Comparison of ENCODE assay signal across 18 cellular contexts in genomic region chr22:21961886-21962654, GRCh38. TPM values are rescaled to one million over a fixed set of nuclear protein-coding genes. Genes with fewer than 3 reads are reported as not detected.
DNase-seq lines count a peak whose midpoint lies in the region; ATAC-seq and TF ChIP-seq lines count a peak whose summit lies in the region.
"Had no signal": no experiment of that assay in that cellular context is flagged by ENCODE, and none has a peak within 500 bp of the region (broad histone marks: within the 10 kb centered on the region; RNA-seq: fewer than 3 reads in every experiment).

No MANE protein-coding gene starts in this region.

- no peak overlapping the region for H3K27ac ChIP-seq in colonic mucosa
- no peak overlapping the region for H3K27ac ChIP-seq in A673 (ENCODE audit: low read depth, low read length, poor library complexity, severe bottlenecking)
- H3K27ac ChIP-seq: ovary had no signal

- peaks cover 44% of the 10 kb centered on the region for H3K36me3 Mint-ChIP-seq in Calu3 (ENCODE audit: insufficient read depth, unreplicated experiment)

- TF ChIP-seq RAD21 in Ishikawa (IDR thresholded peaks at IDR 0.05; ENCODE audit: low read depth): no peak

- H3K4me1 Mint-ChIP-seq in Calu3 (ENCODE audit: low read depth, unreplicated experiment): peaks cover 9% of the 10 kb centered on the region
- H3K4me1 Mint-ChIP-seq: CD8-positive, alpha-beta memory T cell; GM23338; IgD-negative memory B cell had no signal

- H3K4me3 Mint-ChIP-seq in Calu3 (ENCODE audit: low read depth, unreplicated experiment): no peak overlapping the region
- H3K4me3 Mint-ChIP-seq: CD8-positive, alpha-beta memory T cell; GM23338; IgD-negative memory B cell; stimulated activated naive CD8-positive, alpha-beta T cell treated with anti-CD3 and anti-CD28 coated beads, Interleukin-15, Interleukin-2, amounts not matched to agents 100 ng/mL and 50 ng/mL, for 24 hours had no signal

- no peaks in the 10 kb centered on the region for H3K27me3 Mint-ChIP-seq in Calu3 (ENCODE audit: unreplicated experiment)
- H3K27me3 Mint-ChIP-seq: CD8-positive, alpha-beta memory T cell; IgD-negative memory B cell; stimulated activated naive CD8-positive, alpha-beta T cell treated with anti-CD3 and anti-CD28 coated beads, Interleukin-15, Interleukin-2, amounts not matched to agents 100 ng/mL and 50 ng/mL, for 24 hours had no signal

- CTCF ChIA-PET in Calu3 (lab: Charles Lee): interaction anchor here (1.2 kb wide), 1 partner anchor 10 kb away, joined by 4 read pairs; the partner anchor contains the start of gene PPM1F
- CTCF ChIA-PET in A673 (lab: Charles Lee): no interaction called here

- peak overlapping the region; percentile 44 for H3K27ac Mint-ChIP-seq in Calu3 (ENCODE audit: unreplicated experiment)
- H3K27ac Mint-ChIP-seq: GM23338; IgD-negative memory B cell; stimulated activated naive CD8-positive, alpha-beta T cell treated with anti-CD3 and anti-CD28 coated beads, Interleukin-15, Interleukin-2, amounts not matched to agents 100 ng/mL and 50 ng/mL, for 24 hours had no signal

- H3K4me1 ChIP-seq in colonic mucosa (no peaks in the 10 kb centered on the region), mucosa of stomach (ENCODE audit: control insufficient read depth, insufficient read depth, low read length) (peaks cover 31% of the 10 kb centered on the region), A673 (ENCODE audit: insufficient read depth, low read length, poor library complexity, severe bottlenecking) (no peaks in the 10 kb centered on the region)

- H3K9me3 Mint-ChIP-seq in Calu3 (ENCODE audit: low read depth, unreplicated experiment): no peaks in the 10 kb centered on the region
- H3K9me3 Mint-ChIP-seq: CD8-positive, alpha-beta memory T cell; IgD-negative memory B cell; stimulated activated naive CD8-positive, alpha-beta T cell treated with anti-CD3 and anti-CD28 coated beads, Interleukin-15, Interleukin-2, amounts not matched to agents 100 ng/mL and 50 ng/mL, for 24 hours had no signal

- no peak overlapping the region for H3K9ac ChIP-seq in colonic mucosa (ENCODE audit: low read depth in 2 of 2, low read length in 2 of 2)
- H3K9ac ChIP-seq in mucosa of stomach (ENCODE audit: low read length): peak overlapping the region; percentile 38

- BruUV-seq in Calu3 (replicated peaks; lab: Mats Ljungman, UMichigan) (no TSS peak), A673 (replicated peaks; lab: Mats Ljungman, UMichigan) (no TSS peak)

- peaks cover 5% of the 10 kb centered on the region for H3K36me3 ChIP-seq in colonic mucosa
- H3K36me3 ChIP-seq in mucosa of stomach (ENCODE audit: control insufficient read depth, insufficient read depth, low read length): peaks cover 26% of the 10 kb centered on the region
- peaks cover 46% of the 10 kb centered on the region for H3K36me3 ChIP-seq in A673 (ENCODE audit: insufficient read depth, low read length, poor library complexity, severe bottlenecking)
- H3K36me3 ChIP-seq: ovary had no signal

- H3K4me3 ChIP-seq in colonic mucosa: no peak overlapping the region
- H3K4me3 ChIP-seq in mucosa of stomach (ENCODE audit: low read length): no peak overlapping the region
- H3K4me3 ChIP-seq in A673 (ENCODE audit: low read depth, low read length, poor library complexity, severe bottlenecking): no peak overlapping the region
- H3K4me3 ChIP-seq: GM23338, ovary had no signal

- POLR2A ChIA-PET in A673 (lab: Charles Lee; ENCODE audit: low non-redundant PET): interaction anchor here (0.6 kb wide), 1 partner anchor 41 kb away, joined by 3 read pairs; no protein-coding TSS in a partner anchor

- TF ChIP-seq CTCF in Calu3 (IDR thresholded peaks at IDR 0.05; ENCODE audit: unreplicated experiment) (no peak), colonic mucosa (IDR thresholded peaks at IDR 0.05) (no peak), A673 (conservative IDR thresholded peaks at IDR 0.05; ENCODE audit: low read depth, low read length) (no peak)

- no peaks in the 10 kb centered on the region for H3K9me3 ChIP-seq in colonic mucosa
- H3K9me3 ChIP-seq in mucosa of stomach (ENCODE audit: control insufficient read depth, low read length): no peaks in the 10 kb centered on the region
- H3K9me3 ChIP-seq in A673 (ENCODE audit: low read depth, low read length, poor library complexity, severe bottlenecking): no peaks in the 10 kb centered on the region
- H3K9me3 ChIP-seq: ovary had no signal

- H3K27me3 ChIP-seq in colonic mucosa: no peaks in the 10 kb centered on the region
- H3K27me3 ChIP-seq in mucosa of stomach (ENCODE audit: control insufficient read depth, insufficient read depth, low read length): no peaks in the 10 kb centered on the region
- H3K27me3 ChIP-seq in A673 (replicated peaks; ENCODE audit: insufficient read depth, low read depth, low read length, poor library complexity): no peaks in the 10 kb centered on the region
- H3K27me3 ChIP-seq: ovary had no signal

- no peak for ATAC-seq in HG03135 (IDR thresholded peaks at IDR 0.05; ENCODE audit: unreplicated experiment)
- ATAC-seq in HG02763 (IDR thresholded peaks at IDR 0.05; ENCODE audit: unreplicated experiment): no peak
- ATAC-seq: GM23338 had no signal

- intact Hi-C loops in Calu3 (cut with micrococcal nuclease; ENCODE audit: unreplicated experiment): no loop called here
- intact Hi-C loops in colonic mucosa (cut with DNase I): no loop called here
- intact Hi-C loops in A673 (cut with micrococcal nuclease; ENCODE audit: unreplicated experiment): no loop called here

- DNase-seq in Calu3: peak; percentile 53
- DNase-seq in colonic mucosa: peak; percentile 49
- DNase-seq in cerebellar nuclear complex (lab: John Stamatoyannopoulos, UW): no peak
- no peak for DNase-seq in A673 (ENCODE audit: low spot score)
- DNase-seq: activated CD4-positive, alpha-beta T cell treated with anti-CD3 and anti-CD28 coated beads, Interleukin-2, amount 50 U/mL, for 48 hours; activated naive CD4-positive, alpha-beta T cell; CD8-positive, alpha-beta memory T cell; cortex of kidney; NCI-H2081; ovary; T-helper 2 cell had no signal

- no peak for TF ChIP-seq EP300 in Ishikawa (IDR thresholded peaks at IDR 0.05; ENCODE audit: borderline replicate concordance)

TF ChIP-seq in Ishikawa, 13 proteins besides CTCF, POLR2A, EP300 and RAD21:
- TF ChIP-seq CEBPB (IDR thresholded peaks at IDR 0.05) (no peak), YY1 (IDR thresholded peaks at IDR 0.05; ENCODE audit: low read depth) (no peak), REST (IDR thresholded peaks at IDR 0.05; ENCODE audit: low read depth) (no peak), TCF12 (IDR thresholded peaks at IDR 0.05; ENCODE audit: low read depth) (no peak), MAX (IDR thresholded peaks at IDR 0.05) (no peak), ZBTB7A (IDR thresholded peaks at IDR 0.05; ENCODE audit: low read depth) (no peak), FOXM1 (IDR thresholded peaks at IDR 0.05; ENCODE audit: borderline replicate concordance, low read depth) (no peak), USF1 (IDR thresholded peaks at IDR 0.05) (0 out of 2 replicates have a peak, but pooled peaks have one; percentile 24), EGR1 (IDR thresholded peaks at IDR 0.05) (no peak)

RNA-seq across cellular contexts. Expression of gene PPM1F, which starts 9.4 kb away (rescaled TPM):
- total RNA-seq in Calu3 (2022): 19.0 and 19.8 TPM in 2 replicates
- total RNA-seq in colonic mucosa: 10 to 100 TPM in 1 of 2 donors, 1 to 10 TPM in 1; 9.5 to 15.3 TPM
- total RNA-seq in A673 (2021): 85.9 and 101 TPM in 2 replicates

RNA-seq across cellular contexts. Expression of gene TOP3B, which starts 20.5 kb away (rescaled TPM):
- total RNA-seq in Calu3 (2022) (45.1 and 48.0 TPM in 2 replicates), colonic mucosa (10 to 100 TPM; 20.1 to 37.4 TPM), A673 (2021) (60.2 and 60.4 TPM in 2 replicates)

Comparison
In these comparisons a context has a peak if more than half of its experiments do, and no peak if none do; other contexts are left out.
1. DNase-seq: peak in Calu3 (single experiment) and colonic mucosa (single experiment); none in cerebellar nuclear complex (0 of 2) and A673 (single experiment).